ENCODE assay signal across 20 cellular contexts in the genomic region with DNA sequence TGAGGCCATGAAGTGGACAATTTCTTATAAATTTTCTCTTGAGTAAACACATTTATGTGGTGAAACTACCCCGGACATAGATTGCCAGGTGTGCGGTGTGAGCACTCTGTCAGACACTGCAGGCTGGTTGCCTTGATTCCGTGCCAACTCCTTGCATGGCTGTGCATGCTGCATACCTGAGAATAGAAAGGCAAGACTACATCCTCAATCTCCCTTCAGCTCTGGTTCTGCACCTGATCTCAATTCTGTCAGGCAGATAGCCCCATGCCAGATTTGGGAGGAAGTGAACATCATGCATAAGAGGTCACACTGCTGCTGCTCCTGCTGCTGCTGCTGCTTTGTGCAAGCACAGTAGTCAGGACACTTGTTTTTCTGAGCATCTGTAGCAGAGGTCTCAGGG. TPM values are rescaled to one million over a fixed set of nuclear protein-coding genes. Genes with fewer than 3 reads are reported as not detected.
DNase-seq lines count a peak whose midpoint lies in the region; ATAC-seq, FAIRE-seq and TF ChIP-seq lines count a peak whose summit lies in the region.
"Had no signal": no experiment of that assay in that cellular context is flagged by ENCODE, and none has a peak within 500 bp of the region (broad histone marks: within the 10 kb centered on the region; RNA-seq: fewer than 3 reads in every experiment).

No MANE protein-coding gene starts in this region.

- H3K4me3 ChIP-seq in bronchial epithelial cell (ENCODE audit: low read depth, low read length) = no peak overlapping the region
- H3K4me3 ChIP-seq in esophagus muscularis mucosa = no peak overlapping the region
- H3K4me3 ChIP-seq: body of pancreas, dorsolateral prefrontal cortex, HAP-1 had no signal

- intact Hi-C loops in esophagus muscularis mucosa (cut with DNase I) = no loop called here

- FAIRE-seq in bronchial epithelial cell (lab: Jason Lieb, UNC) = no peak

- no CpG with 5 or more reads among the region's 3 CpGs for WGBS in esophagus muscularis mucosa

- TF ChIP-seq POLR2A in esophagus muscularis mucosa (IDR thresholded peaks at IDR 0.05; ENCODE audit: low read depth) = no peak

- H3K27ac ChIP-seq in esophagus muscularis mucosa (replicated peaks in 1 of 4) = no peak overlapping the region
- H3K27ac ChIP-seq: body of pancreas, dorsolateral prefrontal cortex had no signal

- TF ChIP-seq EP300 in esophagus muscularis mucosa (IDR thresholded peaks at IDR 0.05) = no peak

- H3K36me3 ChIP-seq in bronchial epithelial cell (ENCODE audit: control insufficient read depth, insufficient read depth, low read length) (no peaks in the 10 kb centered on the region), esophagus muscularis mucosa (no peaks in the 10 kb centered on the region)
- H3K36me3 ChIP-seq: HAP-1 had no signal

- no peaks in the 10 kb centered on the region for H3K27me3 ChIP-seq in bronchial epithelial cell (ENCODE audit: control insufficient read depth, insufficient read depth, low read length)
- no peaks in the 10 kb centered on the region for H3K27me3 ChIP-seq in esophagus muscularis mucosa
- H3K27me3 ChIP-seq: body of pancreas, dorsolateral prefrontal cortex had no signal

- H3K4me1 ChIP-seq in esophagus muscularis mucosa = no peaks in the 10 kb centered on the region
- H3K4me1 ChIP-seq: body of pancreas, HAP-1 had no signal

- ATAC-seq in GM18519 (IDR thresholded peaks at IDR 0.05; ENCODE audit: low FRiP score, unreplicated experiment) = peak; percentile 49
- ATAC-seq in GM21723 (IDR thresholded peaks at IDR 0.05; ENCODE audit: unreplicated experiment) = peak; percentile 52
- peak; percentile 59 for ATAC-seq in HG03571 (IDR thresholded peaks at IDR 0.05; ENCODE audit: unreplicated experiment)
- ATAC-seq: body of pancreas, left ventricle myocardium superior, Panc1, T-cell had no signal

- DNase-seq in bronchial epithelial cell (ENCODE audit: low read depth) (peak; percentile 23), NCI-H69 (lab: John Stamatoyannopoulos, UW) (no peak), retina (no peak), esophagus muscularis mucosa (ENCODE audit: extremely low spot score) (no peak), NCI-H1092 (lab: John Stamatoyannopoulos, UW) (no peak)
- DNase-seq: activated CD4-positive, CD25-positive, alpha-beta regulatory T cell; activated CD8-positive, alpha-beta memory T cell treated with anti-CD3 and anti-CD28 coated beads, Interleukin-2, amount 50 U/mL, for 48 hours; activated naive CD4-positive, alpha-beta T cell treated with anti-CD3 and anti-CD28 coated beads, Interleukin-2, amount 50 U/mL, for 16 hours; dorsolateral prefrontal cortex; left ventricle myocardium superior; NCI-H2227 treated with DMSO at 0.1 percent for 48 hours; T-cell had no signal

- TF ChIP-seq CTCF in bronchial epithelial cell (IDR thresholded peaks at IDR 0.05; ENCODE audit: insufficient read depth, low read length, severe bottlenecking) = no peak
- TF ChIP-seq CTCF in esophagus muscularis mucosa (IDR thresholded peaks at IDR 0.05) = no peak

- H3K9me3 ChIP-seq in esophagus muscularis mucosa = no peaks in the 10 kb centered on the region
- H3K9me3 ChIP-seq: body of pancreas, HAP-1 had no signal

RNA-seq across cellular contexts. Expression of a gene that starts 42.5 kb away (rescaled TPM):
- under 0.01 TPM in 1 of 2 replicates, not detected in the other for total RNA-seq in bronchial epithelial cell
- not detected for total RNA-seq in esophagus muscularis mucosa
- total RNA-seq: left ventricle myocardium superior, myocyte, subcutaneous adipose tissue, T-cell had no signal
